ENCODE assay signal across 13 cellular contexts in the genomic region with DNA sequence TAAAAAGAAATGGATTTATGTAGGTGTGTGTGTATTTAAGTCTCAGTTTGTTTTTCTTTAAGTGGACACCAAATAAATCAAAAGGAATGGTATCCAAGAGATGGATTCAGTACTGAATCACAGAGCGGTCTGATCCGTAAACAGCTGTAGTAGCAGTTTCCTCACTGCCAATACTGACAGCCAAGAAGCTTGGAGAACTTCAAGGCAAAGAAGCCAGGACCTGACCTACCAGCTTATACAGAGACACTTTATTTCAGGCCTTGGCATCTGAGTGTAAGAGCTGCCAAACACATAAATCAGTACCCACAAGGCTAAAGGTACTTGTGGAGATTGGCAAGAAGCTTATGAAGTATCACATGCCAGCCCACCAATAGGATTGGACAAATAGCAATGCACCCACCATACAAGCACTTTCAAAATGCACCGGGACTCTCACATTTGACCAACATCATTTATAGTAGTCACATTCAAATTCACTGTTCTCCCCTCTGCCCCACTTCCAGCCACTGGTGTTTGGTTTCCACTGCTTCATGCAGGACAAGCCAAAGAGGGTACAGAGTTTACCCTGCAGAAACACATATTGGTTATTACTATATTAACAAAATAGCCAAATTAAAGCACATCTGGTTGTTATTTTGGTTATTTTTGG.
"Had no signal": no experiment of that assay in that cellular context is flagged by ENCODE, and none has a peak within 500 bp of the region (broad histone marks: within the 10 kb centered on the region; RNA-seq: fewer than 3 reads in every experiment).

No MANE protein-coding gene starts in this region.

- H3K27me3 ChIP-seq: dorsolateral prefrontal cortex had no signal

- H3K27ac Mint-ChIP-seq: activated B cell treated with CpG ODN at 0.5 μM for 24 hours, brain had no signal

- DNase-seq: activated B cell treated with CpG ODN at 0.5 μM for 24 hours; activated CD4-positive, alpha-beta T cell treated with anti-CD3 and anti-CD28 coated beads, Interleukin-2, amount 50 U/mL, for 1 hour; activated effector memory CD4-positive, alpha-beta T cell treated with Interleukin-2 at 50 U/mL for 16 hours; activated T-cell treated with anti-CD3 and anti-CD28 coated beads for 4 hours; amniotic stem cell; cerebellar nuclear complex; dorsolateral prefrontal cortex; nephron progenitor cell; stimulated activated CD4-positive, alpha-beta T cell treated with anti-CD3 and anti-CD28 coated beads, Interleukin-4, amount 100 ng/mL, for 4 hours; T-helper 2 cell had no signal

- H3K4me3 ChIP-seq: dorsolateral prefrontal cortex, lung had no signal

- H3K4me1 Mint-ChIP-seq: activated B cell treated with CpG ODN at 0.5 μM for 24 hours, nephron progenitor cell had no signal

- ATAC-seq: activated naive CD4-positive, alpha-beta T cell treated with anti-CD3 and anti-CD28 coated beads, Interleukin-2, amount 50 U/mL, for 72 hours had no signal

- H3K9me3 Mint-ChIP-seq: activated B cell treated with CpG ODN at 0.5 μM for 24 hours, brain, nephron progenitor cell had no signal

- H3K27me3 Mint-ChIP-seq: activated B cell treated with CpG ODN at 0.5 μM for 24 hours had no signal

- H3K4me3 Mint-ChIP-seq: activated B cell treated with CpG ODN at 0.5 μM for 24 hours, brain, nephron progenitor cell had no signal
